9 cellular contexts compared by ENCODE assay signal in genomic region chr14:95895720-95896119, GRCh38. TPM values are rescaled to one million over a fixed set of nuclear protein-coding genes. Genes with fewer than 3 reads are reported as not detected.
DNase-seq lines count a peak whose midpoint lies in the region; ATAC-seq and TF ChIP-seq lines count a peak whose summit lies in the region.
"Had no signal": no experiment of that assay in that cellular context is flagged by ENCODE, and none has a peak within 500 bp of the region (broad histone marks: within the 10 kb centered on the region; RNA-seq: fewer than 3 reads in every experiment).

No MANE protein-coding gene starts in this region.

- H3K27me3 Mint-ChIP-seq in activated naive CD8-positive, alpha-beta T cell treated with anti-CD3 and anti-CD28 coated beads, Interleukin-2, amount 50 U/mL, for 24 hours = peaks cover 8% of the 10 kb centered on the region
- H3K27me3 Mint-ChIP-seq in neural progenitor cell (ENCODE audit: insufficient read depth, low read depth) = peaks cover 2% of the 10 kb centered on the region

- H3K36me3 ChIP-seq in neural progenitor cell = peaks cover 4% of the 10 kb centered on the region
- no peaks in the 10 kb centered on the region for H3K36me3 ChIP-seq in right atrium auricular region
- H3K36me3 ChIP-seq: HAP-1 had no signal

- H3K27me3 ChIP-seq in neural progenitor cell = no peaks in the 10 kb centered on the region
- no peaks in the 10 kb centered on the region for H3K27me3 ChIP-seq in right atrium auricular region

- H3K4me1 ChIP-seq in neural progenitor cell (peaks cover 8% of the 10 kb centered on the region), right atrium auricular region (no peaks in the 10 kb centered on the region)

- H3K9me3 ChIP-seq in neural progenitor cell (ENCODE audit: low read depth) (no peaks in the 10 kb centered on the region), right atrium auricular region (no peaks in the 10 kb centered on the region)
- H3K9me3 ChIP-seq: HAP-1 had no signal

- H3K27ac ChIP-seq in neural progenitor cell (no peak overlapping the region), right atrium auricular region (no peak overlapping the region)

- no peaks in the 10 kb centered on the region for H4K20me1 ChIP-seq in neural progenitor cell (ENCODE audit: low read depth)

- TF ChIP-seq EP300 in Ishikawa (IDR thresholded peaks at IDR 0.05; ENCODE audit: borderline replicate concordance) = no peak

- no peaks in the 10 kb centered on the region for H3K9me3 Mint-ChIP-seq in activated naive CD8-positive, alpha-beta T cell treated with anti-CD3 and anti-CD28 coated beads, Interleukin-2, amount 50 U/mL, for 24 hours
- H3K9me3 Mint-ChIP-seq in neural progenitor cell = no peaks in the 10 kb centered on the region

- H3K4me1 Mint-ChIP-seq in activated naive CD8-positive, alpha-beta T cell treated with anti-CD3 and anti-CD28 coated beads, Interleukin-2, amount 50 U/mL, for 24 hours = no peaks in the 10 kb centered on the region
- H3K4me1 Mint-ChIP-seq in neural progenitor cell = peaks cover 2% of the 10 kb centered on the region

- no peak overlapping the region for H3K4me3 Mint-ChIP-seq in activated naive CD8-positive, alpha-beta T cell treated with anti-CD3 and anti-CD28 coated beads, Interleukin-2, amount 50 U/mL, for 24 hours
- H3K4me3 Mint-ChIP-seq in neural progenitor cell = peak overlapping the region; percentile 11

- CTCF ChIA-PET in GM10248 (lab: Yijun Ruan, JAX) = interaction anchor here (1.5 to 1.8 kb wide), 2 partner anchors 15 to 121 kb away, joined by 3 to 6 read pairs; no protein-coding TSS in a partner anchor

- peak; percentile 14; the same call in 1 of the 2 replicates for TF ChIP-seq RAD21 in Ishikawa (IDR thresholded peaks at IDR 0.05; ENCODE audit: low read depth)

- POLR2A ChIA-PET in GM10248 (lab: Yijun Ruan, JAX) = no interaction called here

- TF ChIP-seq CTCF in GM10248 (IDR thresholded peaks at IDR 0.05; ENCODE audit: control extremely low read depth, extremely low read depth, low read depth, missing control alignments) (no peak), neural progenitor cell (IDR thresholded peaks at IDR 0.05) (peak; percentile 61), right atrium auricular region (IDR thresholded peaks at IDR 0.05) (no peak)

- H3K27ac Mint-ChIP-seq in activated naive CD8-positive, alpha-beta T cell treated with anti-CD3 and anti-CD28 coated beads, Interleukin-2, amount 50 U/mL, for 24 hours = no peak overlapping the region
- H3K27ac Mint-ChIP-seq in neural progenitor cell = no peak overlapping the region

- H3K4me3 ChIP-seq in neural progenitor cell (no peak overlapping the region), right atrium auricular region (no peak overlapping the region)
- H3K4me3 ChIP-seq: HAP-1 had no signal

- H3K79me2 ChIP-seq in neural progenitor cell (ENCODE audit: low read depth) = no peaks in the 10 kb centered on the region

- H3F3A ChIP-seq in neural progenitor cell (ENCODE audit: low read depth) = no peaks in the 10 kb centered on the region

- H3K9ac ChIP-seq in neural progenitor cell = no peak overlapping the region

- no peaks in the 10 kb centered on the region for H3K36me3 Mint-ChIP-seq in activated naive CD8-positive, alpha-beta T cell treated with anti-CD3 and anti-CD28 coated beads, Interleukin-2, amount 50 U/mL, for 24 hours (ENCODE audit: low read depth)
- H3K36me3 Mint-ChIP-seq in neural progenitor cell = no peaks in the 10 kb centered on the region

- no peak overlapping the region for H2AFZ ChIP-seq in neural progenitor cell (replicated peaks)

- ATAC-seq in activated naive CD8-positive, alpha-beta T cell treated with anti-CD3 and anti-CD28 coated beads, Interleukin-2, amount 50 U/mL, for 24 hours = peak; percentile 20
- ATAC-seq in HG03139 (IDR thresholded peaks at IDR 0.05; ENCODE audit: unreplicated experiment) = no peak

- peak; percentile 38 for DNase-seq in GM10248 (ENCODE audit: extremely low spot score)
- peak; percentile 7 for DNase-seq in activated naive CD8-positive, alpha-beta T cell treated with anti-CD3 and anti-CD28 coated beads, Interleukin-2, amount 50 U/mL, for 24 hours
- DNase-seq in neural progenitor cell (ENCODE audit: low spot score) = peak; percentile 63
- no peak for DNase-seq in SHP77 treated with DMSO at 0.1 percent for 48 hours (lab: John Stamatoyannopoulos, UW)
- no peak for DNase-seq in right atrium auricular region (ENCODE audit: low spot score)

- H3K4me2 ChIP-seq in neural progenitor cell = no peak overlapping the region

TF ChIP-seq in Ishikawa, 13 proteins besides CTCF, POLR2A, EP300 and RAD21:
- TF ChIP-seq CREB1 (IDR thresholded peaks at IDR 0.05; ENCODE audit: low read depth) (no peak), USF1 (IDR thresholded peaks at IDR 0.05) (peak; percentile 58)
- TF ChIP-seq, protein P1, sequence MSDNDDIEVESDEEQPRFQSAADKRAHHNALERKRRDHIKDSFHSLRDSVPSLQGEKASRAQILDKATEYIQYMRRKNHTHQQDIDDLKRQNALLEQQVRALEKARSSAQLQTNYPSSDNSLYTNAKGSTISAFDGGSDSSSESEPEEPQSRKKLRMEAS (IDR thresholded peaks at IDR 0.05) = no peak

RNA-seq across cellular contexts. Expression of gene TUNAR, which starts 19.1 kb away (rescaled TPM):
- total RNA-seq in neural progenitor cell (ENCODE audit: low replicate concordance) (13.3 and 14.1 TPM in 2 replicates), right atrium auricular region (not detected)
- total RNA-seq: urinary bladder had no signal

Comparison
In these comparisons a context has a peak if more than half of its experiments do, and no peak if none do; other contexts are left out.
1. DNase-seq: peak in GM10248 (single experiment), activated naive CD8-positive, alpha-beta T cell treated with anti-CD3 and anti-CD28 coated beads, Interleukin-2, amount 50 U/mL, for 24 hours (single experiment) and neural progenitor cell (single experiment); none in SHP77 treated with DMSO at 0.1 percent for 48 hours (single experiment) and right atrium auricular region (single experiment).
2. RNA of gene TUNAR, which starts 19.1 kb away (total RNA-seq): 13.3 to 14.1 TPM in neural progenitor cell; not detected in right atrium auricular region; every median in the first group is over 10 times any median in the second.